15 cellular contexts compared by ENCODE assay signal in genomic region chr14:29759521-29760340, GRCh38.
DNase-seq lines count a peak whose midpoint lies in the region; ATAC-seq and TF ChIP-seq lines count a peak whose summit lies in the region.
"Had no signal": no experiment of that assay in that cellular context is flagged by ENCODE, and none has a peak within 500 bp of the region (broad histone marks: within the 10 kb centered on the region; RNA-seq: fewer than 3 reads in every experiment).

No MANE protein-coding gene starts in this region.

- no peaks in the 10 kb centered on the region for H3K9me3 ChIP-seq in mucosa of descending colon
- H3K9me3 ChIP-seq: Peyer's patch had no signal

- POLR2A ChIA-PET in RWPE1 (lab: Yijun Ruan, JAX; ENCODE audit: low non-redundant PET): no interaction called here

- H3K27ac ChIP-seq in VCaP (peak overlapping the region; percentile 93), RWPE1 (no peak overlapping the region)
- H3K27ac ChIP-seq: Peyer's patch, WERI-Rb-1 had no signal

- DNase-seq in GM10266 (ENCODE audit: extremely low spot score) (peak; percentile 6), mucosa of descending colon (no peak), left colon (no peak), RWPE1 (ENCODE audit: low spot score) (no peak)
- no peak for DNase-seq in activated CD4-positive, alpha-beta T cell treated with anti-CD3 and anti-CD28 coated beads, Interleukin-2, amount 50 U/mL, for 48 hours
- DNase-seq: activated naive CD4-positive, alpha-beta T cell treated with anti-CD3 and anti-CD28 coated beads for 36 hours; cortex of kidney; NCI-H1092 treated with DMSO at 0.1 percent for 48 hours; Peyer's patch; stimulated activated CD4-positive, alpha-beta T cell treated with anti-CD3 and anti-CD28 coated beads, Interleukin-12 subunit alpha, Interleukin-12 subunit beta, amount 100 ng/mL, for 4 hours; WERI-Rb-1 had no signal

- H3K36me3 ChIP-seq in mucosa of descending colon (ENCODE audit: low read depth): no peaks in the 10 kb centered on the region
- H3K36me3 ChIP-seq: Peyer's patch, WERI-Rb-1 had no signal

- peak; percentile 89 for ATAC-seq in GM21447 (IDR thresholded peaks at IDR 0.05; ENCODE audit: unreplicated experiment)
- ATAC-seq in HG03097 (IDR thresholded peaks at IDR 0.05; ENCODE audit: low FRiP score, unreplicated experiment): peak; percentile 88
- no peak for ATAC-seq in mucosa of descending colon
- ATAC-seq in left colon: no peak
- ATAC-seq: HCT116 had no signal

- H3K4me3 ChIP-seq in mucosa of descending colon: no peak overlapping the region
- H3K4me3 ChIP-seq: Peyer's patch had no signal

- CTCF ChIA-PET in RWPE1 (lab: Yijun Ruan, JAX): no interaction called here

- intact Hi-C loops in mucosa of descending colon (cut with DNase I, micrococcal nuclease): no loop called here
- intact Hi-C loops in left colon (cut with DNase I, micrococcal nuclease): no loop called here

- no peaks in the 10 kb centered on the region for H3K4me1 ChIP-seq in mucosa of descending colon (ENCODE audit: low read depth)
- H3K4me1 ChIP-seq: Peyer's patch had no signal

- no peak for TF ChIP-seq CTCF in GM10266 (IDR thresholded peaks at IDR 0.05; ENCODE audit: control insufficient read depth, insufficient read depth, low read depth, missing control alignments)
- no peak for TF ChIP-seq CTCF in VCaP (conservative IDR thresholded peaks at IDR 0.05)
- no peak for TF ChIP-seq CTCF in mucosa of descending colon (IDR thresholded peaks at IDR 0.05)
- no peak for TF ChIP-seq CTCF in RWPE1 (conservative IDR thresholded peaks at IDR 0.05; ENCODE audit: low read depth)

Comparison
In these comparisons a context has a peak if more than half of its experiments do, and no peak if none do; other contexts are left out.
1. ATAC-seq: peak in GM21447 (single experiment) and HG03097 (single experiment); none in mucosa of descending colon (single experiment) and left colon (single experiment).